Comparison of ENCODE assay signal across 16 cellular contexts in genomic region chr19:44809856-44810554, GRCh38. TPM values are rescaled to one million over a fixed set of nuclear protein-coding genes. Genes with fewer than 3 reads are reported as not detected.
DNase-seq lines count a peak whose midpoint lies in the region; ATAC-seq, FAIRE-seq and TF ChIP-seq lines count a peak whose summit lies in the region.
"Had no signal": no experiment of that assay in that cellular context is flagged by ENCODE, and none has a peak within 500 bp of the region (broad histone marks: within the 10 kb centered on the region; RNA-seq: fewer than 3 reads in every experiment).

No MANE protein-coding gene starts in this region.

- H3K27ac ChIP-seq in HepG2 (ENCODE audit: extremely low read length, insufficient read depth, low read length) (peak overlapping the region; percentile 43), right lobe of liver (no peak overlapping the region), esophagus squamous epithelium (peak overlapping the region in 3 of 4 donors; percentile 22 to 75 (median 38))

- H3K9ac ChIP-seq in HepG2 (ENCODE audit: insufficient read depth, low read depth, low read length): peak overlapping the region; percentile 87; the same call in 1 of the 2 replicates

- no peak for FAIRE-seq in HepG2 (lab: Jason Lieb, UNC)
- FAIRE-seq: GM12891 had no signal

- H3K36me3 Mint-ChIP-seq in osteocyte (ENCODE audit: unreplicated experiment) (peaks cover 6% of the 10 kb centered on the region), endothelial cell (ENCODE audit: low read depth, unreplicated experiment) (peaks cover 10% of the 10 kb centered on the region)
- H3K36me3 Mint-ChIP-seq: natural killer cell treated with Interleukin-12 subunit alpha and Interleukin-12 subunit beta and Interleukin-15 and Interleukin-18, amount 100 ng/mL, for 72 hours had no signal

- H3K9me3 ChIP-seq in HepG2 (ENCODE audit: low read length) (no peaks in the 10 kb centered on the region), right lobe of liver (no peaks in the 10 kb centered on the region), esophagus squamous epithelium (no peaks in the 10 kb centered on the region)

- peaks cover 21% of the 10 kb centered on the region for H3K79me2 ChIP-seq in HepG2 (ENCODE audit: insufficient read depth, low read length)

- H3K27me3 Mint-ChIP-seq in osteocyte (ENCODE audit: unreplicated experiment): peaks cover 7% of the 10 kb centered on the region
- H3K27me3 Mint-ChIP-seq in endothelial cell (ENCODE audit: unreplicated experiment): peaks cover 5% of the 10 kb centered on the region

- TF ChIP-seq POLR2A in HepG2 (IDR thresholded peaks at IDR 0.05; ENCODE audit: insufficient read depth in 1 of 2, low read depth in 2 of 2, low read length in 2 of 2) (no peak), right lobe of liver (IDR thresholded peaks at IDR 0.05) (no peak), esophagus squamous epithelium (IDR thresholded peaks at IDR 0.05) (no peak)

- no TSS peak for BruUV-seq in HepG2 (replicated peaks; lab: Mats Ljungman, UMichigan)

- no peak overlapping the region for H3K27ac Mint-ChIP-seq in osteocyte (ENCODE audit: unreplicated experiment)
- H3K27ac Mint-ChIP-seq in endothelial cell (ENCODE audit: unreplicated experiment): no peak overlapping the region
- H3K27ac Mint-ChIP-seq: natural killer cell treated with Interleukin-12 subunit alpha and Interleukin-12 subunit beta and Interleukin-15 and Interleukin-18, amount 100 ng/mL, for 72 hours had no signal

- TF ChIP-seq EP300 in HepG2 (IDR thresholded peaks at IDR 0.05; ENCODE audit: low read depth in 2 of 2, low read length in 2 of 2) (no peak), HepG2 (CRISPR knock-in tag; IDR thresholded peaks at IDR 0.05; ENCODE audit: borderline replicate concordance) (no peak)

- H3K36me3 ChIP-seq in HepG2 (replicated peaks in 1 of 2; ENCODE audit: control insufficient read depth in 1 of 2, insufficient read depth in 2 of 2, low read length in 2 of 2): peaks cover 8 to 27% of the 10 kb centered on the region in 2 experiments
- no peaks in the 10 kb centered on the region for H3K36me3 ChIP-seq in right lobe of liver
- H3K36me3 ChIP-seq in esophagus squamous epithelium: peaks cover 0 to 18% (median 0%) of the 10 kb centered on the region in 3 donors

- TF ChIP-seq CTCF in HepG2 (CRISPR knock-in tag; IDR thresholded peaks at IDR 0.05) (no peak), right lobe of liver (IDR thresholded peaks at IDR 0.05) (no peak), esophagus squamous epithelium (IDR thresholded peaks at IDR 0.05) (no peak), osteocyte (IDR thresholded peaks at IDR 0.05) (no peak), endothelial cell (IDR thresholded peaks at IDR 0.05; ENCODE audit: unreplicated experiment) (no peak)

- in situ Hi-C loops in HepG2 (cut with HindIII; ENCODE audit: extremely low pct_ligation_motif_present, low pct_unique_long_range_greater_than_20kb): no loop called here

- H3K9me3 Mint-ChIP-seq in osteocyte (ENCODE audit: unreplicated experiment): no peaks in the 10 kb centered on the region
- no peaks in the 10 kb centered on the region for H3K9me3 Mint-ChIP-seq in endothelial cell (ENCODE audit: unreplicated experiment)
- H3K9me3 Mint-ChIP-seq: natural killer cell treated with Interleukin-12 subunit alpha and Interleukin-12 subunit beta and Interleukin-15 and Interleukin-18, amount 100 ng/mL, for 72 hours had no signal

- H3K4me1 ChIP-seq in HepG2 (ENCODE audit: insufficient read depth, low read length) (peaks cover 67% of the 10 kb centered on the region), right lobe of liver (peaks cover 0 to 23% (median 10%) of the 10 kb centered on the region in 4 donors), esophagus squamous epithelium (peaks cover 14 to 49% (median 18%) of the 10 kb centered on the region in 3 donors)

- H3K4me3 ChIP-seq in HepG2 (replicated peaks in 1 of 3; ENCODE audit: insufficient read depth in 1 of 3, low read depth in 2 of 3, low read length in 3 of 3): peak overlapping the region; percentile 65 to 99 (median 94)
- no peak overlapping the region for H3K4me3 ChIP-seq in right lobe of liver
- peak overlapping the region; percentile 3 to 73 (median 52) for H3K4me3 ChIP-seq in esophagus squamous epithelium

- ATAC-seq in HepG2 (no peak), right lobe of liver (no peak), HG03139 (IDR thresholded peaks at IDR 0.05; ENCODE audit: unreplicated experiment) (no peak)
- ATAC-seq: natural killer cell treated with Interleukin-12 subunit alpha and Interleukin-12 subunit beta and Interleukin-15 and Interleukin-18, amount 100 ng/mL, for 72 hours had no signal

- TF ChIP-seq RAD21 in HepG2 (CRISPR knock-in tag; IDR thresholded peaks at IDR 0.05): no peak

- intact Hi-C loops in HepG2 (cut with micrococcal nuclease; ENCODE audit: unreplicated experiment): loop anchor here (2.0 to 5.0 kb wide), 2 partner anchors 25 to 38 kb away; no protein-coding TSS in a partner anchor
- intact Hi-C loops in right lobe of liver (cut with DNase I): no loop called here
- intact Hi-C loops in esophagus squamous epithelium (cut with DNase I): no loop called here

- CTCF ChIA-PET in HepG2 (lab: Yijun Ruan, JAX; ENCODE audit: low intra/inter-chr PET ratio, low total read pairs): no interaction called here

- H4K20me1 ChIP-seq in HepG2 (ENCODE audit: insufficient read depth, low read length): 0 out of 2 replicates have a peak, but pooled peaks cover 6% of the 10 kb centered on the region

- no peak for DNase-seq in HepG2 (ENCODE audit: low spot score)
- no peak for DNase-seq in right lobe of liver
- DNase-seq in esophagus squamous epithelium (lab: John Stamatoyannopoulos, UW): no peak
- DNase-seq in osteocyte (ENCODE audit: extremely low spot score, unreplicated experiment): no peak
- no peak for DNase-seq in NCI-H510A (lab: John Stamatoyannopoulos, UW)
- no peak for DNase-seq in endothelial cell (ENCODE audit: low spot score)
- no peak for DNase-seq in activated CD8-positive, alpha-beta memory T cell treated with anti-CD3 and anti-CD28 coated beads for 24 hours
- DNase-seq: activated effector memory CD4-positive, alpha-beta T cell treated with anti-CD3 and anti-CD28 coated beads, Interleukin-2, amount 50 U/mL, for 16 hours; DMS79 treated with DMSO at 0.1 percent for 48 hours; NCI-H1092 had no signal

- H3K4me1 Mint-ChIP-seq in osteocyte (ENCODE audit: unreplicated experiment): peaks cover 29% of the 10 kb centered on the region
- H3K4me1 Mint-ChIP-seq in endothelial cell (ENCODE audit: unreplicated experiment): peaks cover 7% of the 10 kb centered on the region

- H3K27me3 ChIP-seq in HepG2 (ENCODE audit: control insufficient read depth in 1 of 2, insufficient read depth in 2 of 2, low read length in 2 of 2): no peaks in the 10 kb centered on the region; a peak in 1 of 5 replicates
- no peaks in the 10 kb centered on the region for H3K27me3 ChIP-seq in right lobe of liver
- H3K27me3 ChIP-seq in esophagus squamous epithelium: peaks cover 0 to 19% (median 0%) of the 10 kb centered on the region in 4 donors

- H3K4me2 ChIP-seq in HepG2 (ENCODE audit: low read depth, low read length): peak overlapping the region; percentile 83

- POLR2A ChIA-PET in HepG2 (lab: Yijun Ruan, JAX): interaction anchor here (0.6 to 4.0 kb wide), 7 partner anchors 10 to 154 kb away, joined by 3 to 76 read pairs (median 5); partner anchors contain the start of gene NECTIN2

- WGBS in HepG2 (ENCODE audit: low lambda C conversion rate): 39% methylated on average over 10 of the region's 12 CpGs
- 85% methylated on average over 4 of the region's 12 CpGs for WGBS in right lobe of liver (ENCODE audit: insufficient coverage, low coverage, low lambda C conversion rate, missing lambda C conversion rate)
- 39 to 50% methylated on average over 6 to 7 of the region's 12 CpGs for WGBS in esophagus squamous epithelium, 2 donors

- peak overlapping the region; percentile 38 for H3K4me3 Mint-ChIP-seq in osteocyte (ENCODE audit: unreplicated experiment)
- no peak overlapping the region for H3K4me3 Mint-ChIP-seq in endothelial cell (ENCODE audit: unreplicated experiment)
- H3K4me3 Mint-ChIP-seq: natural killer cell treated with Interleukin-12 subunit alpha and Interleukin-12 subunit beta and Interleukin-15 and Interleukin-18, amount 100 ng/mL, for 72 hours had no signal

- H2AFZ ChIP-seq in HepG2 (ENCODE audit: low read length): no peak overlapping the region

RNA-seq across cellular contexts. Expression of gene BCAM, which starts 1.1 kb away (rescaled TPM):
- 30.6 and 51.2 TPM in 2 replicates for total RNA-seq in HepG2 (2016; rRNA removed; fragmentation: Illumina TruSeq; extraction: Trizol)
- total RNA-seq in HepG2 (2016; cell fraction: cytosol; rRNA removed; fragmentation: Illumina TruSeq; extraction: Trizol; ENCODE audit: low read depth): 13.8 and 14.2 TPM in 2 replicates
- 22.1 and 59.2 TPM in 2 replicates for total RNA-seq in HepG2 (2016; cell fraction: insoluble cytoplasmic fraction; rRNA removed; fragmentation: Illumina TruSeq; extraction: Trizol)
- total RNA-seq in HepG2 (2016; cell fraction: membrane; rRNA removed; fragmentation: Illumina TruSeq; extraction: Trizol): 23.6 and 25.3 TPM in 2 replicates
- total RNA-seq in HepG2 (2016; cell fraction: nucleus; rRNA removed; fragmentation: Illumina TruSeq; extraction: Trizol): 82.3 and 107 TPM in 2 replicates
- polyA plus RNA-seq in HepG2 (2011; rRNA removed): 62.7 and 68.0 TPM in 2 replicates
- polyA plus RNA-seq in HepG2 (2011; cell fraction: cytosol; rRNA removed): 30.5 and 43.7 TPM in 2 replicates
- 347 and 430 TPM in 2 replicates for polyA plus RNA-seq in HepG2 (2011; cell fraction: nucleus; rRNA removed)
- 225 and 263 TPM in 2 replicates for polyA plus RNA-seq in HepG2 (2012)
- polyA plus RNA-seq in HepG2 (2016; cell fraction: cytosol; fragmentation: Illumina TruSeq; extraction: Trizol; ENCODE audit: low read depth): 20.9 and 22.6 TPM in 2 replicates
- polyA plus RNA-seq in HepG2 (2016; cell fraction: insoluble cytoplasmic fraction; fragmentation: Illumina TruSeq; extraction: Trizol; ENCODE audit: low read depth): 55.5 and 77.0 TPM in 2 replicates
- 33.0 and 38.0 TPM in 2 replicates for polyA plus RNA-seq in HepG2 (2016; cell fraction: membrane; fragmentation: Illumina TruSeq; extraction: Trizol; ENCODE audit: low read depth)
- polyA plus RNA-seq in HepG2 (2016; cell fraction: nucleus; fragmentation: Illumina TruSeq; extraction: Trizol; ENCODE audit: insufficient read depth, low read depth): 426 and 433 TPM in 2 replicates
- 67.0 TPM in 1 of 2 replicates, not detected in the other for polyA minus RNA-seq in HepG2 (2011; rRNA and poly(A)+ RNA removed; ENCODE audit: low replicate concordance)
- polyA minus RNA-seq in HepG2 (2011; cell fraction: cytosol; rRNA and poly(A)+ RNA removed): 53.4 and 68.9 TPM in 2 replicates
- 37.1 and 45.6 TPM in 2 replicates for polyA minus RNA-seq in HepG2 (2011; cell fraction: nucleus; rRNA and poly(A)+ RNA removed)
- total RNA-seq in right lobe of liver: 10 to 100 TPM; 26.5 to 48.3 (median 32.7) TPM
- 10 to 100 TPM in 3 of 4 donors, 1 to 10 TPM in 1; 7.2 to 24.8 (median 17.6) TPM for total RNA-seq in esophagus squamous epithelium
- total RNA-seq in osteocyte: 8.8 and 9.9 TPM in 2 replicates
- total RNA-seq in endothelial cell (ENCODE audit: unreplicated experiment): 6.9 TPM
- total RNA-seq: natural killer cell treated with Interleukin-12 subunit alpha and Interleukin-12 subunit beta and Interleukin-15 and Interleukin-18, amount 100 ng/mL, for 72 hours; T-helper 2 cell treated with Interferon-gamma antibody and Interleukin-4, amounts not matched to agents 100 ng/mL and 5 ng/mL, for 36 hours had no signal

RNA-seq across cellular contexts. Expression of gene CBLC, which starts 32.3 kb away (rescaled TPM):
- total RNA-seq in HepG2 (2016; rRNA removed; fragmentation: Illumina TruSeq; extraction: Trizol) (1.1 and 1.8 TPM in 2 replicates), right lobe of liver (10 to 100 TPM in 5 of 6 experiments, 1 to 10 TPM in 1; 9.8 to 19.4 (median 15.6) TPM), esophagus squamous epithelium (10 to 100 TPM; 26.9 to 75.7 (median 49.1) TPM), osteocyte (not detected in 2 replicates), endothelial cell (ENCODE audit: unreplicated experiment) (0.85 TPM)
- 0.81 and 0.97 TPM in 2 replicates for total RNA-seq in HepG2 (2016; cell fraction: cytosol; rRNA removed; fragmentation: Illumina TruSeq; extraction: Trizol; ENCODE audit: low read depth)
- 0.91 and 1.8 TPM in 2 replicates for total RNA-seq in HepG2 (2016; cell fraction: insoluble cytoplasmic fraction; rRNA removed; fragmentation: Illumina TruSeq; extraction: Trizol)
- 1.1 and 1.2 TPM in 2 replicates for total RNA-seq in HepG2 (2016; cell fraction: membrane; rRNA removed; fragmentation: Illumina TruSeq; extraction: Trizol)
- 1.6 and 2.7 TPM in 2 replicates for total RNA-seq in HepG2 (2016; cell fraction: nucleus; rRNA removed; fragmentation: Illumina TruSeq; extraction: Trizol)
- polyA plus RNA-seq in HepG2 (2011; rRNA removed): 2.6 and 4.3 TPM in 2 replicates
- polyA plus RNA-seq in HepG2 (2011; cell fraction: cytosol; rRNA removed): 1.4 and 2.1 TPM in 2 replicates
- 13.9 and 14.3 TPM in 2 replicates for polyA plus RNA-seq in HepG2 (2011; cell fraction: nucleus; rRNA removed)
- polyA plus RNA-seq in HepG2 (2012): 1.8 and 2.3 TPM in 2 replicates
- 0.87 and 0.89 TPM in 2 replicates for polyA plus RNA-seq in HepG2 (2016; cell fraction: cytosol; fragmentation: Illumina TruSeq; extraction: Trizol; ENCODE audit: low read depth)
- polyA plus RNA-seq in HepG2 (2016; cell fraction: insoluble cytoplasmic fraction; fragmentation: Illumina TruSeq; extraction: Trizol; ENCODE audit: low read depth): 1.1 and 1.9 TPM in 2 replicates
- polyA plus RNA-seq in HepG2 (2016; cell fraction: membrane; fragmentation: Illumina TruSeq; extraction: Trizol; ENCODE audit: low read depth): 0.50 and 0.61 TPM in 2 replicates
- polyA plus RNA-seq in HepG2 (2016; cell fraction: nucleus; fragmentation: Illumina TruSeq; extraction: Trizol; ENCODE audit: insufficient read depth, low read depth): 4.5 and 5.6 TPM in 2 replicates
- polyA minus RNA-seq in HepG2 (2011; rRNA and poly(A)+ RNA removed; ENCODE audit: low replicate concordance): 0.33 and 11.2 TPM in 2 replicates
- polyA minus RNA-seq in HepG2 (2011; cell fraction: cytosol; rRNA and poly(A)+ RNA removed): 1.4 and 2.2 TPM in 2 replicates
- polyA minus RNA-seq in HepG2 (2011; cell fraction: nucleus; rRNA and poly(A)+ RNA removed): 3.9 and 5.8 TPM in 2 replicates
- total RNA-seq: HT1080; natural killer cell treated with Interleukin-12 subunit alpha and Interleukin-12 subunit beta and Interleukin-15 and Interleukin-18, amount 100 ng/mL, for 72 hours; RPMI7951; T-helper 2 cell treated with Interferon-gamma antibody and Interleukin-4, amounts not matched to agents 100 ng/mL and 5 ng/mL, for 36 hours had no signal

RNA-seq across cellular contexts. Expression of gene NECTIN2, which starts 36.1 kb away (rescaled TPM):
- total RNA-seq in HepG2 (2016; rRNA removed; fragmentation: Illumina TruSeq; extraction: Trizol) (32.7 and 75.4 TPM in 2 replicates), right lobe of liver (100 to 1,000 TPM in 1 of 6 experiments, 10 to 100 TPM in 5; 63.5 to 127 (median 87.4) TPM), esophagus squamous epithelium (100 to 1,000 TPM in 1 of 4 donors, 10 to 100 TPM in 3; 42.9 to 103 (median 60.9) TPM), osteocyte (117 TPM in 2 replicates), endothelial cell (ENCODE audit: unreplicated experiment) (342 TPM)
- 14.1 and 16.2 TPM in 2 replicates for total RNA-seq in HepG2 (2016; cell fraction: cytosol; rRNA removed; fragmentation: Illumina TruSeq; extraction: Trizol; ENCODE audit: low read depth)
- total RNA-seq in HepG2 (2016; cell fraction: insoluble cytoplasmic fraction; rRNA removed; fragmentation: Illumina TruSeq; extraction: Trizol): 26.6 and 79.7 TPM in 2 replicates
- total RNA-seq in HepG2 (2016; cell fraction: membrane; rRNA removed; fragmentation: Illumina TruSeq; extraction: Trizol): 27.2 and 31.1 TPM in 2 replicates
- 65.4 and 75.4 TPM in 2 replicates for total RNA-seq in HepG2 (2016; cell fraction: nucleus; rRNA removed; fragmentation: Illumina TruSeq; extraction: Trizol)
- 114 and 164 TPM in 2 replicates for polyA plus RNA-seq in HepG2 (2011; rRNA removed)
- 99.1 and 107 TPM in 2 replicates for polyA plus RNA-seq in HepG2 (2011; cell fraction: cytosol; rRNA removed)
- polyA plus RNA-seq in HepG2 (2011; cell fraction: nucleus; rRNA removed): 78.9 and 91.7 TPM in 2 replicates
- polyA plus RNA-seq in HepG2 (2012): 75.5 and 159 TPM in 2 replicates
- polyA plus RNA-seq in HepG2 (2016; cell fraction: cytosol; fragmentation: Illumina TruSeq; extraction: Trizol; ENCODE audit: low read depth): 13.2 and 14.3 TPM in 2 replicates
- 33.0 and 42.6 TPM in 2 replicates for polyA plus RNA-seq in HepG2 (2016; cell fraction: insoluble cytoplasmic fraction; fragmentation: Illumina TruSeq; extraction: Trizol; ENCODE audit: low read depth)
- 24.0 and 26.9 TPM in 2 replicates for polyA plus RNA-seq in HepG2 (2016; cell fraction: membrane; fragmentation: Illumina TruSeq; extraction: Trizol; ENCODE audit: low read depth)
- polyA plus RNA-seq in HepG2 (2016; cell fraction: nucleus; fragmentation: Illumina TruSeq; extraction: Trizol; ENCODE audit: insufficient read depth, low read depth): 142 TPM in 2 replicates
- polyA minus RNA-seq in HepG2 (2011; rRNA and poly(A)+ RNA removed; ENCODE audit: low replicate concordance): 35.2 and 152 TPM in 2 replicates
- polyA minus RNA-seq in HepG2 (2011; cell fraction: cytosol; rRNA and poly(A)+ RNA removed): 59.6 and 69.2 TPM in 2 replicates
- polyA minus RNA-seq in HepG2 (2011; cell fraction: nucleus; rRNA and poly(A)+ RNA removed): 28.7 and 29.8 TPM in 2 replicates
- total RNA-seq: T-helper 2 cell treated with Interferon-gamma antibody and Interleukin-4, amounts not matched to agents 100 ng/mL and 5 ng/mL, for 36 hours had no signal

Comparison
In these comparisons a context has a peak if more than half of its experiments do, and no peak if none do; other contexts are left out.
1. H3K27ac ChIP-seq: peak in HepG2 (single experiment) and esophagus squamous epithelium (3 of 4); none in right lobe of liver (0 of 3).
2. H3K4me3 ChIP-seq: peak in HepG2 (3 of 3) and esophagus squamous epithelium (4 of 4); none in right lobe of liver (0 of 3).